13 cellular contexts compared by ENCODE assay signal in genomic region chr21:35017256-35017655, GRCh38. TPM values are rescaled to one million over a fixed set of nuclear protein-coding genes. Genes with fewer than 3 reads are reported as not detected.
"Had no signal": no experiment of that assay in that cellular context is flagged by ENCODE, and none has a peak within 500 bp of the region (broad histone marks: within the 10 kb centered on the region; RNA-seq: fewer than 3 reads in every experiment).

No MANE protein-coding gene starts in this region.

- H3K9me3 ChIP-seq: heart left ventricle, left lung, mucosa of descending colon, stomach, thoracic aorta had no signal

- ATAC-seq: activated T-cell treated with anti-CD3 and anti-CD28 coated beads, Interleukin-2, amount 50 U/mL, for 4 hours; foreskin keratinocyte; heart left ventricle; left lung; mucosa of descending colon; sciatic nerve had no signal

- H3K4me1 Mint-ChIP-seq: nephron progenitor cell had no signal

- H3K36me3 ChIP-seq: cardiac muscle cell, heart left ventricle, left lung, stomach, thoracic aorta had no signal

- H3K27me3 ChIP-seq: foreskin keratinocyte, left lung, stomach had no signal

- DNase-seq: activated CD4-positive, alpha-beta T cell treated with anti-CD3 and anti-CD28 coated beads for 48 hours; activated naive CD4-positive, alpha-beta T cell; activated T-cell treated with anti-CD3 and anti-CD28 coated beads, Interleukin-2, amount 50 U/mL, for 4 hours; foreskin keratinocyte; heart left ventricle; left lung; mucosa of descending colon; nephron progenitor cell; stimulated activated CD4-positive, alpha-beta T cell treated with anti-CD3 and anti-CD28 coated beads, Interleukin-2, amount 100 ng/mL, for 24 hours; stomach had no signal

- H3K4me3 ChIP-seq: cardiac muscle cell, heart left ventricle, left lung, mucosa of descending colon, stomach, thoracic aorta had no signal

- H3K27ac Mint-ChIP-seq: nephron progenitor cell had no signal

- H3K9me3 Mint-ChIP-seq: activated T-cell treated with anti-CD3 and anti-CD28 coated beads, Interleukin-2, amount 50 U/mL, for 4 hours; nephron progenitor cell had no signal

- H3K4me3 Mint-ChIP-seq: activated T-cell treated with anti-CD3 and anti-CD28 coated beads, Interleukin-2, amount 50 U/mL, for 4 hours; nephron progenitor cell had no signal

- H3K27ac ChIP-seq: cardiac muscle cell, foreskin keratinocyte, heart left ventricle, left lung, stomach, thoracic aorta had no signal

RNA-seq across cellular contexts. Expression of gene RUNX1, which starts 31.8 kb away (rescaled TPM):
- polyA plus RNA-seq: cardiac muscle cell had no signal
